ENCODE assay signal across 2 cellular contexts in genomic region chr4:98564847-98565246, GRCh38.
TF ChIP-seq lines count a peak whose summit lies in the region.

No MANE protein-coding gene starts in this region.

TF ChIP-seq in GM23338, 12 proteins besides CTCF, POLR2A, EP300 and RAD21:
- no peak for TF ChIP-seq NANOG (IDR thresholded peaks at IDR 0.05; ENCODE audit: borderline replicate concordance)
- no peak for TF ChIP-seq JUNB (IDR thresholded peaks at IDR 0.05; ENCODE audit: unreplicated experiment)
- no peak for TF ChIP-seq ETS1 (IDR thresholded peaks at IDR 0.05)
- no peak for TF ChIP-seq ZNF462 (CRISPR knock-in tag; IDR thresholded peaks at IDR 0.05)
- TF ChIP-seq EZH2 (IDR thresholded peaks at IDR 0.05; ENCODE audit: low read depth, unreplicated experiment) = no peak
- TF ChIP-seq ZNF114 (CRISPR knock-in tag; IDR thresholded peaks at IDR 0.05) = no peak
- no peak for TF ChIP-seq POLR2AphosphoS5 (IDR thresholded peaks at IDR 0.05; ENCODE audit: low read depth)
- TF ChIP-seq REST (IDR thresholded peaks at IDR 0.05; ENCODE audit: unreplicated experiment) = no peak
- no peak for TF ChIP-seq ZNF331 (CRISPR knock-in tag; IDR thresholded peaks at IDR 0.05; ENCODE audit: low read depth)
- TF ChIP-seq STAT1 (IDR thresholded peaks at IDR 0.05; ENCODE audit: unreplicated experiment) = no peak
- TF ChIP-seq CREB1 (CRISPR knock-in tag; IDR thresholded peaks at IDR 0.05; ENCODE audit: low read depth) = no peak
- no peak for TF ChIP-seq EZH2phosphoT487 (IDR thresholded peaks at IDR 0.05; ENCODE audit: unreplicated experiment)

TF ChIP-seq in H1, 55 proteins besides CTCF, POLR2A, EP300 and RAD21:
- TF ChIP-seq KDM1A (IDR thresholded peaks at IDR 0.05; ENCODE audit: borderline replicate concordance, low read length) = no peak
- TF ChIP-seq TAF1 (IDR thresholded peaks at IDR 0.05; ENCODE audit: low read depth, low read length) = no peak
- no peak for TF ChIP-seq SP2 (IDR thresholded peaks at IDR 0.05; ENCODE audit: low read length)
- TF ChIP-seq SUZ12 (IDR thresholded peaks at IDR 0.05; ENCODE audit: low read length) = no peak
- no peak for TF ChIP-seq USF2 (IDR thresholded peaks at IDR 0.05; ENCODE audit: low read length)
- no peak for TF ChIP-seq ATF3 (IDR thresholded peaks at IDR 0.05; ENCODE audit: insufficient read depth, low read depth, low read length)
- TF ChIP-seq SP4 (IDR thresholded peaks at IDR 0.05; ENCODE audit: low read length) = no peak
- no peak for TF ChIP-seq JUN (IDR thresholded peaks at IDR 0.05; ENCODE audit: low read depth, low read length)
- TF ChIP-seq EGR1 (IDR thresholded peaks at IDR 0.05; ENCODE audit: borderline replicate concordance, low read depth, low read length) = no peak
- no peak for TF ChIP-seq BCL11A (IDR thresholded peaks at IDR 0.05; ENCODE audit: low read depth in 2 of 2, low read length in 2 of 2)
- no peak for TF ChIP-seq TCF12 (IDR thresholded peaks at IDR 0.05; ENCODE audit: low read depth, low read length)
- no peak for TF ChIP-seq SRF (IDR thresholded peaks at IDR 0.05; ENCODE audit: low read depth, low read length)
- TF ChIP-seq E2F6 (IDR thresholded peaks at IDR 0.05) = no peak
- no peak for TF ChIP-seq RNF2 (IDR thresholded peaks at IDR 0.05; ENCODE audit: borderline replicate concordance, low read depth, low read length, missing control alignments, poor library complexity, severe bottlenecking)
- TF ChIP-seq CTBP2 (IDR thresholded peaks at IDR 0.05; ENCODE audit: borderline replicate concordance, insufficient read depth, insufficient read length, low read length) = no peak
- no peak for TF ChIP-seq ATF2 (IDR thresholded peaks at IDR 0.05; ENCODE audit: low read length)
- no peak for TF ChIP-seq FOSL1 (IDR thresholded peaks at IDR 0.05; ENCODE audit: insufficient read depth, low read depth, low read length)
- no peak for TF ChIP-seq BRCA1 (IDR thresholded peaks at IDR 0.05; ENCODE audit: low read depth, low read length)
- no peak for TF ChIP-seq CHD2 (IDR thresholded peaks at IDR 0.05; ENCODE audit: low read length)
- no peak for TF ChIP-seq SAP30 (IDR thresholded peaks at IDR 0.05; ENCODE audit: insufficient read depth, insufficient replicate concordance, low read length)
TF ChIP-seq in H1: peak in this region for 0.
